In the genomic region with DNA sequence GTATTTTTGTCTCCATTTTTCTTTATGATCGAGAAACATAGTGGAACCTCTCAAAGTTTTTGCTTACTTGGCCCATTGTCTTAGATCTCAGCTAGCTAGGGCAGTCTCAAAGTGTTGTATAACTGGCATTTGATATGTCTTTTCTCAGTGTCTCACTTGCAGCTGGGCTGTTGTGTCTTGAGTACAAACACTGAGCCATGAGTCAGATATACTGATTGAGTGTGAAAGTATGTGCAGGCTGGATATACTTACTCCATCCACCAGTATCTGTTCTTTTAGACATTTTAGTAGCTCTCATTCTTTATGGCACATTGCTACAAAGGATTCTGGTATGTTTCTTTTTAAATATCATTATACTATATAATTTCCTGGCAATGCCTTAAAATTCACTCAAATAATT, we compare ENCODE assay signal across 22 cellular contexts. TPM values are rescaled to one million over a fixed set of nuclear protein-coding genes. Genes with fewer than 3 reads are reported as not detected.
A peak's percentile ranks its signal among the peaks of the same experiment; 100 is the strongest.
DNase-seq lines count a peak whose midpoint lies in the region; ATAC-seq and TF ChIP-seq lines count a peak whose summit lies in the region.
"Had no signal": no experiment of that assay in that cellular context is flagged by ENCODE, and none has a peak within 500 bp of the region (broad histone marks: within the 10 kb centered on the region; RNA-seq: fewer than 3 reads in every experiment).

No MANE protein-coding gene starts in this region.

- H3K27me3 ChIP-seq in RWPE2 (ENCODE audit: insufficient read depth, poor library complexity, severe bottlenecking) (no peaks in the 10 kb centered on the region), osteoblast (ENCODE audit: insufficient read depth, low read length) (no peaks in the 10 kb centered on the region), lower lobe of right lung (ENCODE audit: low read depth) (no peaks in the 10 kb centered on the region)
- H3K27me3 ChIP-seq: testis had no signal

- no peak overlapping the region for H3K4me3 ChIP-seq in RWPE2 (ENCODE audit: severe bottlenecking)
- H3K4me3 ChIP-seq in fibroblast of mammary gland (ENCODE audit: control insufficient read depth, low read depth, low read length), result no peak overlapping the region
- no peak overlapping the region for H3K4me3 ChIP-seq in osteoblast (ENCODE audit: insufficient read depth, low read length)
- no peak overlapping the region for H3K4me3 ChIP-seq in lower lobe of right lung
- H3K4me3 ChIP-seq: GM23338, testis had no signal

- POLR2A ChIA-PET in GM10248 (lab: Yijun Ruan, JAX), result no interaction called here

- no peak for TF ChIP-seq CTCF in RWPE2 (IDR thresholded peaks at IDR 0.05; ENCODE audit: poor library complexity, severe bottlenecking)
- no peak for TF ChIP-seq CTCF in fibroblast of mammary gland (conservative IDR thresholded peaks at IDR 0.05; ENCODE audit: control insufficient read depth, insufficient read depth, low read depth, low read length)
- TF ChIP-seq CTCF in osteoblast (IDR thresholded peaks at IDR 0.05; ENCODE audit: extremely low read depth, low read depth, low read length), result no peak
- TF ChIP-seq CTCF in GM10248 (IDR thresholded peaks at IDR 0.05; ENCODE audit: control extremely low read depth, extremely low read depth, low read depth, missing control alignments), result no peak
- no peak for TF ChIP-seq CTCF in lower lobe of right lung (IDR thresholded peaks at IDR 0.05)

- intact Hi-C loops in lower lobe of right lung (cut with DNase I), result no loop called here

- CTCF ChIA-PET in GM10248 (lab: Yijun Ruan, JAX), result interaction anchor here (0.9 kb wide), 1 partner anchor 18 kb away, joined by 3 read pairs; no protein-coding TSS in a partner anchor

- H3K36me3 ChIP-seq in RWPE2 (ENCODE audit: low read depth), result no peaks in the 10 kb centered on the region
- no peaks in the 10 kb centered on the region for H3K36me3 ChIP-seq in osteoblast (ENCODE audit: insufficient read depth, low read length)
- H3K36me3 ChIP-seq in lower lobe of right lung, result no peaks in the 10 kb centered on the region

- H4K20me1 ChIP-seq in osteoblast (ENCODE audit: insufficient read depth, low read length), result no peaks in the 10 kb centered on the region

- DNase-seq in GM04503 (ENCODE audit: low read depth) (peak; percentile 25), RWPE2 (ENCODE audit: low spot score) (no peak), fibroblast of mammary gland (ENCODE audit: low read depth) (peak; percentile 69), osteoblast (ENCODE audit: insufficient read length, low spot score, missing footprints) (peak; percentile 26), GM10248 (ENCODE audit: extremely low spot score) (no peak), lower lobe of right lung (no peak)
- DNase-seq: activated CD8-positive, alpha-beta T cell treated with anti-CD3 and anti-CD28 coated beads, Interleukin-2, amount 10 ng/mL, durations not matched to agents 7 days and 5 days; amygdala; DMS53; MV-4-11; NCI-H2081; NCI-H526 treated with DMSO at 0.1 percent for 48 hours; OCI-M1; stimulated activated CD4-positive, alpha-beta T cell treated with anti-CD3 and anti-CD28 coated beads, Interleukin-2, amount 100 ng/mL, for 24 hours; SW 1271; testis had no signal

- no peaks in the 10 kb centered on the region for H3K4me1 ChIP-seq in RWPE2 (ENCODE audit: insufficient read depth, poor library complexity, severe bottlenecking)
- H3K4me1 ChIP-seq in osteoblast (ENCODE audit: insufficient read depth, low read length), result peaks cover 2% of the 10 kb centered on the region
- no peaks in the 10 kb centered on the region for H3K4me1 ChIP-seq in lower lobe of right lung
- H3K4me1 ChIP-seq: testis had no signal

- H3K27ac ChIP-seq in RWPE2 (ENCODE audit: poor library complexity, severe bottlenecking) (no peak overlapping the region), osteoblast (ENCODE audit: low read depth, low read length) (no peak overlapping the region), lower lobe of right lung (no peak overlapping the region)
- H3K27ac ChIP-seq: C4-2B, testis had no signal

- H2AFZ ChIP-seq in osteoblast (ENCODE audit: low read length), result no peak overlapping the region
- H2AFZ ChIP-seq: GM23338 had no signal

- H3K4me2 ChIP-seq in osteoblast (ENCODE audit: insufficient read depth, low read length), result no peak overlapping the region
- H3K4me2 ChIP-seq: GM23338 had no signal

- H3K9me3 ChIP-seq in RWPE2 (ENCODE audit: severe bottlenecking) (no peaks in the 10 kb centered on the region), osteoblast (ENCODE audit: low read depth, low read length) (no peaks in the 10 kb centered on the region), lower lobe of right lung (no peaks in the 10 kb centered on the region)
- H3K9me3 ChIP-seq: testis had no signal

- no peaks in the 10 kb centered on the region for H3K79me2 ChIP-seq in osteoblast (ENCODE audit: insufficient read depth, low read length)

- ATAC-seq in RWPE2 (ENCODE audit: low read depth) (peak; percentile 79), GM19452 (IDR thresholded peaks at IDR 0.05; ENCODE audit: unreplicated experiment) (no peak), lower lobe of right lung (no peak)
- no peak for ATAC-seq in activated CD4-positive, CD25-positive, alpha-beta regulatory T cell treated with anti-CD3 and anti-CD28 coated beads, Interleukin-2, amount 50 U/mL, for 24 hours
- ATAC-seq: activated CD8-positive, alpha-beta T cell treated with anti-CD3 and anti-CD28 coated beads, Interleukin-2, amount 10 ng/mL, durations not matched to agents 7 days and 5 days; activated T-helper 17 cell treated with anti-CD3 and anti-CD28 coated beads, Interleukin-2, amount 50 U/mL, for 72 hours; GM23338; right cardiac atrium had no signal

RNA-seq across cellular contexts. Expression of a gene that starts 14.3 kb away (rescaled TPM):
- total RNA-seq in osteoblast (1.4 and 2.4 TPM in 2 replicates), lower lobe of right lung (2.6 TPM)

Comparison
In these comparisons a context has a peak if more than half of its experiments do, and no peak if none do; other contexts are left out.
1. DNase-seq: peak in GM04503 (single experiment), fibroblast of mammary gland (single experiment) and osteoblast (single experiment); none in RWPE2 (single experiment), GM10248 (single experiment) and lower lobe of right lung (single experiment).